ENCODE assay signal across 30 cellular contexts in genomic region chr12:113548467-113548866, GRCh38.
"Had no signal": no experiment of that assay in that cellular context is flagged by ENCODE, and none has a peak within 500 bp of the region (broad histone marks: within the 10 kb centered on the region; RNA-seq: fewer than 3 reads in every experiment).

No MANE protein-coding gene starts in this region.

- FAIRE-seq: TTC549 had no signal

- H3K27ac ChIP-seq: ascending aorta, cardiac muscle cell, VCaP had no signal

- H3K36me3 ChIP-seq: ascending aorta, cardiac muscle cell had no signal

- H3K4me3 ChIP-seq: ascending aorta, cardiac muscle cell had no signal

- DNase-seq: activated B cell treated with CpG ODN at 0.5 μM for 24 hours; activated CD4-positive, alpha-beta memory T cell treated with anti-CD3 and anti-CD28 coated beads for 36 hours; activated CD4-positive, alpha-beta T cell treated with anti-CD3 and anti-CD28 coated beads for 4 hours; activated CD4-positive, alpha-beta T cell treated with anti-CD3 and anti-CD28 coated beads, Interleukin-2, amount 10 ng/mL, durations not matched to agents 24 days and 14 days; activated CD4-positive, alpha-beta T cell treated with anti-CD3 and anti-CD28 coated beads, Interleukin-2, amount 50 U/mL, for 1 hour; activated CD4-positive, alpha-beta T cell treated with anti-CD3 and anti-CD28 coated beads, Interleukin-2, amount 50 U/mL, for 4 hours; activated CD4-positive, CD25-positive, alpha-beta regulatory T cell treated with anti-CD3 and anti-CD28 coated beads, Interleukin-2, amount 50 U/mL, for 72 hours; activated CD8-positive, alpha-beta memory T cell treated with anti-CD3 and anti-CD28 coated beads, Interleukin-2, amount 50 U/mL, for 4 hours; activated CD8-positive, alpha-beta T cell treated with anti-CD3 and anti-CD28 coated beads for 36 hours; activated gamma-delta T cell; activated naive CD4-positive, alpha-beta T cell treated with anti-CD3 and anti-CD28 coated beads, Interleukin-2, amount 10 ng/mL, durations not matched to agents 7 days and 5 days; activated naive CD4-positive, alpha-beta T cell treated with Interleukin-2 at 50 U/mL for 16 hours; activated naive CD8-positive, alpha-beta T cell treated with anti-CD3 and anti-CD28 coated beads, Interleukin-2, amount 10 ng/mL, durations not matched to agents 7 days and 5 days; activated naive CD8-positive, alpha-beta T cell treated with anti-CD3 and anti-CD28 coated beads, Interleukin-2, amount 50 U/mL, for 24 hours; activated T-cell treated with anti-CD3 and anti-CD28 coated beads for 4 hours; activated T-cell treated with anti-CD3 and anti-CD28 coated beads, Interleukin-2, amount 50 U/mL, for 1 hour; activated T-cell treated with anti-CD3 and anti-CD28 coated beads, Interleukin-2, amount 50 U/mL, for 4 hours; activated T-cell treated with anti-CD3 and anti-CD28 coated beads, Interleukin-2, amount 50 U/mL, for 72 hours; amygdala; anterior cingulate cortex; caudate nucleus; cerebellar nuclear complex; T-helper 1 cell; T-helper 2 cell; T-helper 9 cell had no signal

- H3K9me3 ChIP-seq: ascending aorta had no signal

- ATAC-seq: activated CD8-positive, alpha-beta T cell treated with anti-CD3 and anti-CD28 coated beads for 36 hours; activated naive CD8-positive, alpha-beta T cell treated with anti-CD3 and anti-CD28 coated beads, Interleukin-2, amount 50 U/mL, for 24 hours; activated T-cell treated with anti-CD3 and anti-CD28 coated beads, Interleukin-2, amount 50 U/mL, for 4 hours; activated T-cell treated with anti-CD3 and anti-CD28 coated beads, Interleukin-2, amount 50 U/mL, for 72 hours; activated T-helper 17 cell treated with anti-CD3 and anti-CD28 coated beads, Interleukin-2, amount 50 U/mL, for 72 hours had no signal

- H3K27me3 ChIP-seq: ascending aorta, cardiac muscle cell had no signal

- H3K4me1 ChIP-seq: ascending aorta had no signal
